In genomic region chr14:22084393-22085281, GRCh38 we compare ENCODE assay signal across 8 cellular contexts.
A peak's percentile ranks its signal among the peaks of the same experiment; 100 is the strongest.
DNase-seq lines count a peak whose midpoint lies in the region; TF ChIP-seq lines count a peak whose summit lies in the region.

No MANE protein-coding gene starts in this region.

- peak overlapping the region; percentile 66 for H3K27ac Mint-ChIP-seq in activated CD4-positive, alpha-beta memory T cell treated with anti-CD3 and anti-CD28 coated beads, Interleukin-2, amount 10 ng/mL, durations not matched to agents 7 days and 5 days

- H3K9me3 Mint-ChIP-seq in activated CD4-positive, alpha-beta memory T cell treated with anti-CD3 and anti-CD28 coated beads, Interleukin-2, amount 10 ng/mL, durations not matched to agents 7 days and 5 days: no peaks in the 10 kb centered on the region

- TF ChIP-seq CTCF in GM10266 (IDR thresholded peaks at IDR 0.05; ENCODE audit: control insufficient read depth, insufficient read depth, low read depth, missing control alignments): peak; percentile 64
- peak; percentile 74 for TF ChIP-seq CTCF in retinal pigment epithelial cell (conservative IDR thresholded peaks at IDR 0.05; ENCODE audit: low read depth, low read length)

- no peaks in the 10 kb centered on the region for H3K27me3 Mint-ChIP-seq in activated CD4-positive, alpha-beta memory T cell treated with anti-CD3 and anti-CD28 coated beads, Interleukin-2, amount 10 ng/mL, durations not matched to agents 7 days and 5 days

- no peaks in the 10 kb centered on the region for H3K36me3 Mint-ChIP-seq in activated CD4-positive, alpha-beta memory T cell treated with anti-CD3 and anti-CD28 coated beads, Interleukin-2, amount 10 ng/mL, durations not matched to agents 7 days and 5 days (ENCODE audit: low read depth)

- CTCF ChIA-PET in activated CD4-positive, alpha-beta memory T cell treated with anti-CD3 and anti-CD28 coated beads, Interleukin-2, amount 10 ng/mL, durations not matched to agents 7 days and 5 days (lab: Charles Lee): interaction anchor here (1.0 to 1.9 kb wide), 7 partner anchors 13 to 167 kb away, joined by 3 to 12 read pairs (median 4); no protein-coding TSS in a partner anchor

- POLR2A ChIA-PET in activated CD4-positive, alpha-beta memory T cell treated with anti-CD3 and anti-CD28 coated beads, Interleukin-2, amount 10 ng/mL, durations not matched to agents 7 days and 5 days (lab: Charles Lee): no interaction called here

- no peak overlapping the region for H3K4me3 ChIP-seq in retinal pigment epithelial cell (ENCODE audit: low read length)

- H3K4me3 Mint-ChIP-seq in activated CD4-positive, alpha-beta memory T cell treated with anti-CD3 and anti-CD28 coated beads, Interleukin-2, amount 10 ng/mL, durations not matched to agents 7 days and 5 days: peak overlapping the region; percentile 56

- peak; percentile 36 to 45 for DNase-seq in AML-193 (lab: John Stamatoyannopoulos, UW)
- DNase-seq in GM10266 (ENCODE audit: extremely low spot score): peak; percentile 26
- peak; percentile 32 for DNase-seq in NCI-H1105 treated with DMSO at 0.1 percent for 48 hours (lab: John Stamatoyannopoulos, UW)
- no peak for DNase-seq in activated CD4-positive, alpha-beta memory T cell treated with anti-CD3 and anti-CD28 coated beads, Interleukin-2, amount 10 ng/mL, durations not matched to agents 7 days and 5 days
- peak; percentile 56 for DNase-seq in glomerular visceral epithelial cell (ENCODE audit: extremely low spot score)
- no peak for DNase-seq in retinal pigment epithelial cell (ENCODE audit: low read depth)
- DNase-seq in GOT3 (lab: John Stamatoyannopoulos, UW): no peak
- DNase-seq in NCI-H187 treated with DMSO at 0.1 percent for 48 hours (lab: John Stamatoyannopoulos, UW): no peak

- peaks cover 24% of the 10 kb centered on the region for H3K4me1 Mint-ChIP-seq in activated CD4-positive, alpha-beta memory T cell treated with anti-CD3 and anti-CD28 coated beads, Interleukin-2, amount 10 ng/mL, durations not matched to agents 7 days and 5 days

Comparison
In these comparisons a context has a peak if more than half of its experiments do, and no peak if none do; other contexts are left out.
1. DNase-seq: peak in AML-193 (2 of 2), GM10266 (single experiment), NCI-H1105 treated with DMSO at 0.1 percent for 48 hours (single experiment) and glomerular visceral epithelial cell (single experiment); none in activated CD4-positive, alpha-beta memory T cell treated with anti-CD3 and anti-CD28 coated beads, Interleukin-2, amount 10 ng/mL, durations not matched to agents 7 days and 5 days (single experiment), retinal pigment epithelial cell (single experiment), GOT3 (single experiment) and NCI-H187 treated with DMSO at 0.1 percent for 48 hours (single experiment).